9 cellular contexts compared by ENCODE assay signal in genomic region chr5:59506285-59506877, GRCh38.
DNase-seq lines count a peak whose midpoint lies in the region; ATAC-seq and TF ChIP-seq lines count a peak whose summit lies in the region.
"Had no signal": no experiment of that assay in that cellular context is flagged by ENCODE, and none has a peak within 500 bp of the region (broad histone marks: within the 10 kb centered on the region; RNA-seq: fewer than 3 reads in every experiment).

No MANE protein-coding gene starts in this region.

- H3K9me3 ChIP-seq in right atrium auricular region = no peaks in the 10 kb centered on the region
- H3K9me3 ChIP-seq in right cardiac atrium (ENCODE audit: control insufficient read depth, low read length) = no peaks in the 10 kb centered on the region
- H3K9me3 ChIP-seq in uterus = no peaks in the 10 kb centered on the region

- ATAC-seq in right cardiac atrium = no peak
- no peak for ATAC-seq in foreskin keratinocyte
- ATAC-seq in stimulated activated naive CD8-positive, alpha-beta T cell treated with anti-CD3 and anti-CD28 coated beads, Interleukin-15, amount 100 ng/mL, for 72 hours = no peak
- ATAC-seq: K562 had no signal

- TF ChIP-seq CTCF in right atrium auricular region (IDR thresholded peaks at IDR 0.05) = peak; percentile 51 to 68
- TF ChIP-seq CTCF in foreskin keratinocyte (conservative IDR thresholded peaks at IDR 0.05) = peak; percentile 81
- TF ChIP-seq CTCF in uterus (IDR thresholded peaks at IDR 0.05) = peak; percentile 9 to 44 (median 40)

- H3K27me3 Mint-ChIP-seq in stimulated activated naive CD8-positive, alpha-beta T cell treated with anti-CD3 and anti-CD28 coated beads, Interleukin-15, amount 100 ng/mL, for 72 hours = peaks cover 5% of the 10 kb centered on the region
- peaks cover 11% of the 10 kb centered on the region for H3K27me3 Mint-ChIP-seq in activated CD4-positive, alpha-beta memory T cell treated with anti-CD3 and anti-CD28 coated beads, Interleukin-2, amount 10 ng/mL, durations not matched to agents 7 days and 5 days

- no peaks in the 10 kb centered on the region for H3K36me3 Mint-ChIP-seq in activated CD4-positive, alpha-beta memory T cell treated with anti-CD3 and anti-CD28 coated beads, Interleukin-2, amount 10 ng/mL, durations not matched to agents 7 days and 5 days (ENCODE audit: low read depth)

- CTCF ChIA-PET in activated CD4-positive, alpha-beta memory T cell treated with anti-CD3 and anti-CD28 coated beads, Interleukin-2, amount 10 ng/mL, durations not matched to agents 7 days and 5 days (lab: Charles Lee) = interaction anchor here (1.0 to 3.2 kb wide), 6 partner anchors 153 to 304 kb away, joined by 3 to 23 read pairs (median 4); no protein-coding TSS in a partner anchor

- no peaks in the 10 kb centered on the region for H3K9me3 Mint-ChIP-seq in stimulated activated naive CD8-positive, alpha-beta T cell treated with anti-CD3 and anti-CD28 coated beads, Interleukin-15, amount 100 ng/mL, for 72 hours
- H3K9me3 Mint-ChIP-seq in activated CD4-positive, alpha-beta memory T cell treated with anti-CD3 and anti-CD28 coated beads, Interleukin-2, amount 10 ng/mL, durations not matched to agents 7 days and 5 days = no peaks in the 10 kb centered on the region

- H3K4me1 ChIP-seq in right atrium auricular region = no peaks in the 10 kb centered on the region
- no peaks in the 10 kb centered on the region for H3K4me1 ChIP-seq in right cardiac atrium (ENCODE audit: control insufficient read depth, insufficient read depth, low read length)
- H3K4me1 ChIP-seq in foreskin keratinocyte = no peaks in the 10 kb centered on the region
- peaks cover 0 to under 1% of the 10 kb centered on the region in 2 donors for H3K4me1 ChIP-seq in uterus

- TF ChIP-seq POLR2A in uterus (IDR thresholded peaks at IDR 0.05) = no peak

- H3K4me1 Mint-ChIP-seq in stimulated activated naive CD8-positive, alpha-beta T cell treated with anti-CD3 and anti-CD28 coated beads, Interleukin-15, amount 100 ng/mL, for 72 hours = peaks cover 6% of the 10 kb centered on the region
- no peaks in the 10 kb centered on the region for H3K4me1 Mint-ChIP-seq in activated CD4-positive, alpha-beta memory T cell treated with anti-CD3 and anti-CD28 coated beads, Interleukin-2, amount 10 ng/mL, durations not matched to agents 7 days and 5 days

- H3K27ac Mint-ChIP-seq in stimulated activated naive CD8-positive, alpha-beta T cell treated with anti-CD3 and anti-CD28 coated beads, Interleukin-15, amount 100 ng/mL, for 72 hours = no peak overlapping the region
- H3K27ac Mint-ChIP-seq in activated CD4-positive, alpha-beta memory T cell treated with anti-CD3 and anti-CD28 coated beads, Interleukin-2, amount 10 ng/mL, durations not matched to agents 7 days and 5 days = no peak overlapping the region

- H3K27me3 ChIP-seq in right atrium auricular region (no peaks in the 10 kb centered on the region), right cardiac atrium (ENCODE audit: control insufficient read depth, insufficient read depth) (no peaks in the 10 kb centered on the region), foreskin keratinocyte (no peaks in the 10 kb centered on the region), uterus (no peaks in the 10 kb centered on the region)

- POLR2A ChIA-PET in activated CD4-positive, alpha-beta memory T cell treated with anti-CD3 and anti-CD28 coated beads, Interleukin-2, amount 10 ng/mL, durations not matched to agents 7 days and 5 days (lab: Charles Lee) = no interaction called here

- H3K4me3 Mint-ChIP-seq in stimulated activated naive CD8-positive, alpha-beta T cell treated with anti-CD3 and anti-CD28 coated beads, Interleukin-15, amount 100 ng/mL, for 72 hours = no peak overlapping the region
- H3K4me3 Mint-ChIP-seq in activated CD4-positive, alpha-beta memory T cell treated with anti-CD3 and anti-CD28 coated beads, Interleukin-2, amount 10 ng/mL, durations not matched to agents 7 days and 5 days = no peak overlapping the region

- H3K4me3 ChIP-seq in right atrium auricular region (no peak overlapping the region), right cardiac atrium (ENCODE audit: low read length) (no peak overlapping the region), uterus (no peak overlapping the region)
- H3K4me3 ChIP-seq: K562 had no signal

- intact Hi-C loops in right cardiac atrium (cut with DNase I) (loop anchor here (2.0 to 10.0 kb wide), 3 partner anchors 166 to 298 kb away; no protein-coding TSS in a partner anchor), uterus (cut with DNase I; ENCODE audit: low total_unique reads) (no loop called here)

- H3K27ac ChIP-seq in right atrium auricular region (no peak overlapping the region), right cardiac atrium (ENCODE audit: low read length) (no peak overlapping the region), foreskin keratinocyte (no peak overlapping the region), uterus (no peak overlapping the region)

- 67% methylated on average over 1 of the region's 1 CpG for WGBS in right cardiac atrium

- no peaks in the 10 kb centered on the region for H3K36me3 ChIP-seq in right atrium auricular region
- no peaks in the 10 kb centered on the region for H3K36me3 ChIP-seq in uterus

- DNase-seq in right atrium auricular region (ENCODE audit: low spot score) = no peak
- no peak for DNase-seq in right cardiac atrium
- DNase-seq in RKO (ENCODE audit: low spot score) = peak; percentile 51
- DNase-seq in foreskin keratinocyte = no peak
- no peak for DNase-seq in uterus
- DNase-seq in stimulated activated naive CD8-positive, alpha-beta T cell treated with anti-CD3 and anti-CD28 coated beads, Interleukin-15, amount 100 ng/mL, for 72 hours = no peak
- no peak for DNase-seq in HK-2 (ENCODE audit: unreplicated experiment)
- DNase-seq in activated CD4-positive, alpha-beta memory T cell treated with anti-CD3 and anti-CD28 coated beads, Interleukin-2, amount 10 ng/mL, durations not matched to agents 7 days and 5 days = no peak
